In genomic region chr7:98758157-98758556, GRCh38 we compare ENCODE assay signal across 35 cellular contexts.
"Had no signal": no experiment of that assay in that cellular context is flagged by ENCODE, and none has a peak within 500 bp of the region (broad histone marks: within the 10 kb centered on the region; RNA-seq: fewer than 3 reads in every experiment).

No MANE protein-coding gene starts in this region.

- H3K9me3 ChIP-seq: MG63 had no signal

- H3K36me3 ChIP-seq: MG63 had no signal

- DNase-seq: Karpas-422, Kasumi-1, MG63, MM.1S, MV-4-11, NCI-H1048, NCI-H1092, NCI-H1092 treated with DMSO at 0.1 percent for 48 hours, NCI-H1105, NCI-H1105 treated with DMSO at 0.1 percent for 48 hours, NCI-H1417, NCI-H1417 treated with DMSO at 0.1 percent for 48 hours, NCI-H1436, NCI-H1436 treated with DMSO at 0.1 percent for 48 hours, NCI-H146, NCI-H1694, NCI-H1694 treated with DMSO at 0.1 percent for 48 hours, NCI-H187, NCI-H187 treated with DMSO at 0.1 percent for 48 hours, NCI-H1930, NCI-H2029, NCI-H2029 treated with DMSO at 0.1 percent for 48 hours, NCI-H2081, NCI-H2081 treated with DMSO at 0.1 percent for 48 hours, NCI-H2107, NCI-H2171, NCI-H2171 treated with DMSO at 0.1 percent for 48 hours, NCI-H2227 treated with DMSO at 0.1 percent for 48 hours, NCI-H226, NCI-H345, NCI-H446, NCI-H446 treated with DMSO at 0.1 percent for 48 hours, NCI-H510A, NCI-H510A treated with DMSO at 0.1 percent for 48 hours, NCI-H524 had no signal

- H3K27me3 ChIP-seq: MG63 had no signal

- H3K4me3 ChIP-seq: MG63 had no signal
